Comparison of ENCODE assay signal across 13 cellular contexts in the genomic region with DNA sequence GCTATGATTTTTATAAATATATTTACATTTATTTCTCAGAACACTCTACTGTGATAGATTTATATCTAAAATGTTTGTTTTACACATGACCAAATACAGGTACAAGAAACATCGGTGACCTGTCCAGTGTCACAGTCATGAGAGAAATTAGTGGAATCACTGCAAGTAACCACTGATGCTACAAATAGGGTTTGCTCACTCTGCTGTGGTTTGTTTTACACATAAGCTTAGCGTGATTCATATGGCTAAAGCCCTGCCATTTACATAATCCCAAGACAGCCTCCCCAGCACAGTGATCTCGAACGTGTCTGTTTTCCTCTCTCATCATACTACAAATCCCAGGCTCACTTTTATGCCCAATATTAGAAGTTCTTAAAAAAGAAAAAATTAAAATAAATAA. TPM values are rescaled to one million over a fixed set of nuclear protein-coding genes. Genes with fewer than 3 reads are reported as not detected.
"Had no signal": no experiment of that assay in that cellular context is flagged by ENCODE, and none has a peak within 500 bp of the region (broad histone marks: within the 10 kb centered on the region; RNA-seq: fewer than 3 reads in every experiment).

No MANE protein-coding gene starts in this region.

RNA-seq across cellular contexts. Expression of a gene that starts 6.1 kb away (rescaled TPM):
- total RNA-seq: activated CD4-positive, alpha-beta memory T cell treated with anti-CD3 and anti-CD28 coated beads, Interleukin-2, amount 10 ng/mL, durations not matched to agents 7 days and 5 days; activated CD4-positive, alpha-beta T cell treated with anti-CD3 and anti-CD28 coated beads, Interleukin-2, amount 10 ng/mL, durations not matched to agents 24 days and 14 days; activated naive CD4-positive, alpha-beta T cell treated with anti-CD3 and anti-CD28 coated beads for 36 hours; activated naive CD8-positive, alpha-beta T cell treated with anti-CD3 and anti-CD28 coated beads, Interleukin-2, amount 10 ng/mL, durations not matched to agents 7 days and 5 days; activated T-cell treated with anti-CD3 and anti-CD28 coated beads, Interleukin-2, amount 50 U/mL, for 72 hours; breast epithelium; fibroblast of lung; gastrocnemius medialis; left ventricle myocardium superior; right atrium auricular region; subcutaneous adipose tissue; T-helper 17 cell had no signal
- polyA plus RNA-seq: fibroblast of lung, mammary epithelial cell had no signal

RNA-seq across cellular contexts. Expression of a gene that starts 34.2 kb away (rescaled TPM):
- total RNA-seq: activated CD4-positive, alpha-beta memory T cell treated with anti-CD3 and anti-CD28 coated beads, Interleukin-2, amount 10 ng/mL, durations not matched to agents 7 days and 5 days; activated CD4-positive, alpha-beta T cell treated with anti-CD3 and anti-CD28 coated beads, Interleukin-2, amount 10 ng/mL, durations not matched to agents 24 days and 14 days; activated naive CD4-positive, alpha-beta T cell treated with anti-CD3 and anti-CD28 coated beads for 36 hours; activated naive CD8-positive, alpha-beta T cell treated with anti-CD3 and anti-CD28 coated beads, Interleukin-2, amount 10 ng/mL, durations not matched to agents 7 days and 5 days; activated T-cell treated with anti-CD3 and anti-CD28 coated beads, Interleukin-2, amount 50 U/mL, for 72 hours; fibroblast of lung; left ventricle myocardium superior; right atrium auricular region; subcutaneous adipose tissue had no signal
- polyA plus RNA-seq: fibroblast of lung, mammary epithelial cell had no signal
